ENCODE assay signal across 16 cellular contexts in the genomic region with DNA sequence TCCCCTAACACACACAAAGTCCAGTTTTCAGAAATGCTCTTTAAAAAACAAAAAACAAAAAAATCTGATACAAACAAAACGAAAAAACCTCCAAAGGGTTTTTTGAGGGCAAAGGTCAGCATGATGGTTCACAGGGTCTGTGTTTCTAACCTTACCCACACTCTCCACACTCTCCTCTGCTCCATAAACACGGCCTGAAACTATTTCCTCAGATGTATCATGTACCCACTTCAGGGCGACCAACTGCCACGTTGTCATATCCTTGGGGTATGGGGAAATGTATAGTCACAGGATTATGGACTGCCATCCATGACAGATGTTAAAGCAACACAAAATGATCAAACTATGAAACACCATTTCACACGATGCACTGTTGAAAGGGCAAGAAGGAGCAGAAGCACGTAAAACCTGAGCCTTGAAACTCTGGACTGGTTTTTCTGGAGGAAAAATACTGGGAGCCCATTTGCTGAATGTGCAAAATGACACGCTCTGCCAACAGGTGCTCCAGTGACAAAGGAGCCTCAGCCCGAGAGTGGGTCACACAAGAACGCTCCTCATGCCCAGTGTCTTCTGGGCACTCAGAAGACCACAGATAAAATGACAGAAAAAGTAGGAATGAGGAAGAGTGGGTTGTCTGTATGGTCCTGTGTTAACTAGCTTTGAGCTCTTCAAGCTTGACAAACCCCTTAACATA.
"Had no signal": no experiment of that assay in that cellular context is flagged by ENCODE, and none has a peak within 500 bp of the region (broad histone marks: within the 10 kb centered on the region; RNA-seq: fewer than 3 reads in every experiment).

No MANE protein-coding gene starts in this region.

- DNase-seq: activated CD4-positive, CD25-positive, alpha-beta regulatory T cell; activated naive CD4-positive, alpha-beta T cell treated with anti-CD3 and anti-CD28 coated beads for 36 hours; activated T-cell treated with anti-CD3 and anti-CD28 coated beads for 4 hours; gastrocnemius medialis; heart right ventricle; mammary epithelial cell; naive thymus-derived CD8-positive, alpha-beta T cell; posterior cingulate gyrus; retina; stimulated activated CD4-positive, alpha-beta T cell treated with anti-CD3 and anti-CD28 coated beads, Interleukin-4, amount 100 ng/mL, for 24 hours; stimulated activated naive CD8-positive, alpha-beta T cell treated with anti-CD3 and anti-CD28 coated beads, Interleukin-15, Interleukin-2, amounts not matched to agents 100 U/mL and 50 U/mL, for 24 hours; upper lobe of left lung had no signal

- H3K27me3 ChIP-seq: gastrocnemius medialis, heart right ventricle, upper lobe of left lung had no signal

- H3K27ac Mint-ChIP-seq: activated naive CD4-positive, alpha-beta T cell treated with anti-CD3 and anti-CD28 coated beads for 36 hours; naive thymus-derived CD8-positive, alpha-beta T cell; T-helper 2 cell treated with Interferon-gamma antibody and Interleukin-4, amounts not matched to agents 5 μg/mL and 100 μg/mL, for 36 hours had no signal

- H3K9me3 ChIP-seq: gastrocnemius medialis, heart right ventricle, upper lobe of left lung had no signal

- H3K9me3 Mint-ChIP-seq: activated naive CD4-positive, alpha-beta T cell treated with anti-CD3 and anti-CD28 coated beads for 36 hours; naive thymus-derived CD8-positive, alpha-beta T cell; T-helper 2 cell treated with Interferon-gamma antibody and Interleukin-4, amounts not matched to agents 5 μg/mL and 100 μg/mL, for 36 hours had no signal

- H3K27me3 Mint-ChIP-seq: naive thymus-derived CD8-positive, alpha-beta T cell had no signal

- H3K4me3 ChIP-seq: gastrocnemius medialis, heart right ventricle, skin epidermis, upper lobe of left lung had no signal

- H3K36me3 ChIP-seq: gastrocnemius medialis had no signal

- H3K4me3 Mint-ChIP-seq: activated naive CD4-positive, alpha-beta T cell treated with anti-CD3 and anti-CD28 coated beads for 36 hours; T-helper 2 cell treated with Interferon-gamma antibody and Interleukin-4, amounts not matched to agents 5 μg/mL and 100 μg/mL, for 36 hours had no signal

- ATAC-seq: gastrocnemius medialis; heart right ventricle; left lobe of liver; naive thymus-derived CD8-positive, alpha-beta T cell; stimulated activated naive CD8-positive, alpha-beta T cell treated with anti-CD3 and anti-CD28 coated beads, Interleukin-15, Interleukin-2, amounts not matched to agents 100 U/mL and 50 U/mL, for 24 hours had no signal

- H3K27ac ChIP-seq: epithelial cell of prostate, gastrocnemius medialis, heart right ventricle, skin epidermis, upper lobe of left lung had no signal
